In genomic region chr10:15168296-15168780, GRCh38 we compare ENCODE assay signal across 8 cellular contexts. TPM values are rescaled to one million over a fixed set of nuclear protein-coding genes. Genes with fewer than 3 reads are reported as not detected.
DNase-seq lines count a peak whose midpoint lies in the region; ATAC-seq lines count a peak whose summit lies in the region.

Gene NMT2, minus strand, starts transcription at chr10:15168693. Its CDS starts 81 bp downstream, at chr10:15168612.

- in situ Hi-C loops in G401 (cut with HindIII; ENCODE audit: low sequenced_read_pairs) = no loop called here

- ATAC-seq in GM19372 (IDR thresholded peaks at IDR 0.05; ENCODE audit: low read depth, unreplicated experiment) = peak; percentile 85
- peak; percentile 94 for ATAC-seq in HG03439 (IDR thresholded peaks at IDR 0.05; ENCODE audit: unreplicated experiment)

- WGBS in adipose tissue, 3 donors = 0 to 1% (median 0%) methylated on average over 25 to 66 of the region's 68 CpGs

- DNase-seq in G401 (ENCODE audit: low spot score) (no peak), NCI-H69 (lab: John Stamatoyannopoulos, UW) (peak; percentile 93), hepatic stellate cell (ENCODE audit: low spot score) (peak; percentile 92), renal cortical epithelial cell (ENCODE audit: low read depth) (peak; percentile 38), putamen (ENCODE audit: low spot score) (no peak)

- H3K27ac ChIP-seq in adipose tissue (ENCODE audit: low read depth, low read length) = no peak within 1 kb of the TSS

RNA-seq across cellular contexts. Expression of gene NMT2, which starts in this region (rescaled TPM):
- total RNA-seq in G401 (2014; rRNA removed; shearing (Covaris generic)) = 11.7 and 17.9 TPM in 2 replicates
- polyA plus RNA-seq in adipose tissue = 10 to 100 TPM in 2 of 3 donors, 1 to 10 TPM in 1; 5.3 to 32.5 (median 18.3) TPM
- total RNA-seq in renal cortical epithelial cell = 40.1 and 47.2 TPM in 2 replicates

Comparison
In these comparisons a context has a peak if more than half of its experiments do, and no peak if none do; other contexts are left out.
1. DNase-seq: peak in NCI-H69 (single experiment), hepatic stellate cell (single experiment) and renal cortical epithelial cell (single experiment); none in G401 (single experiment) and putamen (single experiment).